18 cellular contexts compared by ENCODE assay signal in genomic region chr1:5926686-5927435, GRCh38.
"Had no signal": no experiment of that assay in that cellular context is flagged by ENCODE, and none has a peak within 500 bp of the region (broad histone marks: within the 10 kb centered on the region; RNA-seq: fewer than 3 reads in every experiment).

No MANE protein-coding gene starts in this region.

- ATAC-seq: effector memory CD8-positive, alpha-beta T cell; natural killer cell; stimulated activated effector memory CD8-positive, alpha-beta T cell treated with anti-CD3 and anti-CD28 coated beads, Interleukin-12 subunit alpha, Interleukin-12 subunit beta, amount 100 ng/mL, for 72 hours; upper lobe of right lung had no signal

- H3K36me3 ChIP-seq: breast epithelium had no signal

- H3K4me3 ChIP-seq: ascending aorta, breast epithelium, sigmoid colon, thoracic aorta, upper lobe of right lung had no signal

- H3K36me3 Mint-ChIP-seq: natural killer cell had no signal

- H3K4me3 Mint-ChIP-seq: activated B cell treated with CpG ODN at 0.5 μM for 24 hours; activated CD4-positive, alpha-beta memory T cell treated with anti-CD3 and anti-CD28 coated beads for 36 hours; activated naive CD4-positive, alpha-beta T cell treated with anti-CD3 and anti-CD28 coated beads, Interleukin-2, amount 50 U/mL, for 24 hours; dendritic cell treated with granulocyte-macrophage colony-stimulating factor and Interleukin-4, amounts not matched to agents 40 ng/mL and 50 ng/mL, for 4 days; effector memory CD8-positive, alpha-beta T cell; natural killer cell; stimulated activated effector memory CD8-positive, alpha-beta T cell treated with anti-CD3 and anti-CD28 coated beads, Interleukin-12 subunit alpha, Interleukin-12 subunit beta, amount 100 ng/mL, for 72 hours had no signal

- DNase-seq: activated B cell treated with CpG ODN at 0.5 μM for 24 hours; activated CD4-positive, alpha-beta memory T cell treated with anti-CD3 and anti-CD28 coated beads for 36 hours; activated CD4-positive, alpha-beta T cell treated with anti-CD3 and anti-CD28 coated beads for 4 hours; activated gamma-delta T cell; cerebellar nuclear complex; effector memory CD8-positive, alpha-beta T cell; mesenchymal stem cell; natural killer cell; sigmoid colon; stimulated activated CD4-positive, alpha-beta T cell treated with anti-CD3 and anti-CD28 coated beads, Interleukin-4, amount 100 ng/mL, for 24 hours had no signal

- H3K27me3 Mint-ChIP-seq: activated B cell treated with CpG ODN at 0.5 μM for 24 hours; activated CD4-positive, alpha-beta memory T cell treated with anti-CD3 and anti-CD28 coated beads for 36 hours; activated naive CD4-positive, alpha-beta T cell treated with anti-CD3 and anti-CD28 coated beads, Interleukin-2, amount 50 U/mL, for 24 hours; dendritic cell treated with granulocyte-macrophage colony-stimulating factor and Interleukin-4, amounts not matched to agents 40 ng/mL and 50 ng/mL, for 4 days; effector memory CD8-positive, alpha-beta T cell had no signal

- H3K4me1 Mint-ChIP-seq: activated B cell treated with CpG ODN at 0.5 μM for 24 hours; activated naive CD4-positive, alpha-beta T cell treated with anti-CD3 and anti-CD28 coated beads, Interleukin-2, amount 50 U/mL, for 24 hours; stimulated activated effector memory CD8-positive, alpha-beta T cell treated with anti-CD3 and anti-CD28 coated beads, Interleukin-12 subunit alpha, Interleukin-12 subunit beta, amount 100 ng/mL, for 72 hours had no signal

- H3K4me1 ChIP-seq: ascending aorta, breast epithelium, parathyroid adenoma, sigmoid colon, upper lobe of right lung had no signal

- H3K9me3 Mint-ChIP-seq: activated naive CD4-positive, alpha-beta T cell treated with anti-CD3 and anti-CD28 coated beads, Interleukin-2, amount 50 U/mL, for 24 hours; dendritic cell treated with granulocyte-macrophage colony-stimulating factor and Interleukin-4, amounts not matched to agents 40 ng/mL and 50 ng/mL, for 4 days; natural killer cell had no signal

- H3K9me3 ChIP-seq: ascending aorta, breast epithelium, sigmoid colon, thoracic aorta, upper lobe of right lung had no signal

- H3K27ac ChIP-seq: ascending aorta, breast epithelium, parathyroid adenoma, sigmoid colon, thoracic aorta, upper lobe of right lung had no signal

- H3K27me3 ChIP-seq: ascending aorta, breast epithelium, sigmoid colon, upper lobe of right lung had no signal

- H3K27ac Mint-ChIP-seq: activated B cell treated with CpG ODN at 0.5 μM for 24 hours; activated CD4-positive, alpha-beta memory T cell treated with anti-CD3 and anti-CD28 coated beads for 36 hours; activated naive CD4-positive, alpha-beta T cell treated with anti-CD3 and anti-CD28 coated beads, Interleukin-2, amount 50 U/mL, for 24 hours; dendritic cell treated with granulocyte-macrophage colony-stimulating factor and Interleukin-4, amounts not matched to agents 40 ng/mL and 50 ng/mL, for 4 days; effector memory CD8-positive, alpha-beta T cell; natural killer cell; stimulated activated effector memory CD8-positive, alpha-beta T cell treated with anti-CD3 and anti-CD28 coated beads, Interleukin-12 subunit alpha, Interleukin-12 subunit beta, amount 100 ng/mL, for 72 hours had no signal
